In genomic region chr1:24619376-24619775, GRCh38 we compare ENCODE assay signal across 25 cellular contexts. TPM values are rescaled to one million over a fixed set of nuclear protein-coding genes. Genes with fewer than 3 reads are reported as not detected.
DNase-seq lines count a peak whose midpoint lies in the region; ATAC-seq and TF ChIP-seq lines count a peak whose summit lies in the region.
"Had no signal": no experiment of that assay in that cellular context is flagged by ENCODE, and none has a peak within 500 bp of the region (broad histone marks: within the 10 kb centered on the region; RNA-seq: fewer than 3 reads in every experiment).

No MANE protein-coding gene starts in this region.

- no peaks in the 10 kb centered on the region for H3K9me3 Mint-ChIP-seq in CD4-positive, alpha-beta T cell
- H3K9me3 Mint-ChIP-seq: activated B cell treated with CpG ODN at 0.5 μM for 24 hours; activated naive CD4-positive, alpha-beta T cell treated with anti-CD3 and anti-CD28 coated beads, Interleukin-2, amount 10 ng/mL, durations not matched to agents 7 days and 5 days; activated T-cell treated with anti-CD3 and anti-CD28 coated beads, Interleukin-2, amount 50 U/mL, for 4 hours; CD8-positive, alpha-beta memory T cell; effector memory CD8-positive, alpha-beta T cell had no signal

- no peaks in the 10 kb centered on the region for H3K9me3 ChIP-seq in CD4-positive, alpha-beta T cell (ENCODE audit: control insufficient read depth, low read length)
- H3K9me3 ChIP-seq: ascending aorta, esophagus squamous epithelium, right atrium auricular region had no signal

- POLR2A ChIA-PET in CD4-positive, alpha-beta T cell (lab: Charles Lee): no interaction called here

- CTCF ChIA-PET in CD4-positive, alpha-beta T cell (lab: Charles Lee): no interaction called here

- no peaks in the 10 kb centered on the region for H3K36me3 Mint-ChIP-seq in CD4-positive, alpha-beta T cell (ENCODE audit: low read depth)
- H3K36me3 Mint-ChIP-seq: activated naive CD4-positive, alpha-beta T cell treated with anti-CD3 and anti-CD28 coated beads, Interleukin-2, amount 10 ng/mL, durations not matched to agents 7 days and 5 days; CD8-positive, alpha-beta memory T cell had no signal

- H3K4me1 Mint-ChIP-seq in CD4-positive, alpha-beta T cell (ENCODE audit: low read depth): no peaks in the 10 kb centered on the region
- H3K4me1 Mint-ChIP-seq: activated B cell treated with CpG ODN at 0.5 μM for 24 hours; activated naive CD4-positive, alpha-beta T cell treated with anti-CD3 and anti-CD28 coated beads, Interleukin-2, amount 10 ng/mL, durations not matched to agents 7 days and 5 days; CD8-positive, alpha-beta memory T cell had no signal

- no peak overlapping the region for H3K27ac Mint-ChIP-seq in CD4-positive, alpha-beta T cell
- H3K27ac Mint-ChIP-seq: activated B cell treated with CpG ODN at 0.5 μM for 24 hours; activated naive CD4-positive, alpha-beta T cell treated with anti-CD3 and anti-CD28 coated beads, Interleukin-2, amount 10 ng/mL, durations not matched to agents 7 days and 5 days; CD8-positive, alpha-beta memory T cell; effector memory CD8-positive, alpha-beta T cell had no signal

- intact Hi-C loops in CD4-positive, alpha-beta T cell (cut with DNase I, micrococcal nuclease): no loop called here

- no peak for ATAC-seq in CD4-positive, alpha-beta T cell (ENCODE audit: poor library complexity)
- ATAC-seq in HG03175 (IDR thresholded peaks at IDR 0.05; ENCODE audit: unreplicated experiment): no peak
- no peak for ATAC-seq in activated CD4-positive, CD25-positive, alpha-beta regulatory T cell treated with anti-CD3 and anti-CD28 coated beads, Interleukin-2, amount 50 U/mL, for 24 hours
- ATAC-seq: activated T-cell treated with anti-CD3 and anti-CD28 coated beads, Interleukin-2, amount 50 U/mL, for 4 hours; effector memory CD8-positive, alpha-beta T cell; GM12878; left ventricle myocardium superior; SK-N-SH treated with all-trans-retinoic acid at 6 μM for 48 hours had no signal

- DNase-seq in NCI-H69 (lab: John Stamatoyannopoulos, UW): peak; percentile 43
- DNase-seq in caudate nucleus (lab: John Stamatoyannopoulos, UW): peak in 49 of 61 donors; percentile 5 to 69 (median 39)
- DNase-seq in midbrain (lab: John Stamatoyannopoulos, UW): peak; percentile 68
- peak; percentile 89 for DNase-seq in superior temporal gyrus (ENCODE audit: extremely low spot score)
- no peak for DNase-seq in CD4-positive, alpha-beta T cell
- DNase-seq: activated B cell treated with CpG ODN at 0.5 μM for 24 hours; activated naive CD4-positive, alpha-beta T cell treated with anti-CD3 and anti-CD28 coated beads, Interleukin-2, amount 10 ng/mL, durations not matched to agents 7 days and 5 days; activated T-cell treated with anti-CD3 and anti-CD28 coated beads, Interleukin-2, amount 50 U/mL, for 4 hours; CD8-positive, alpha-beta memory T cell; DMS53; effector memory CD8-positive, alpha-beta T cell; esophagus squamous epithelium; GF-D8; GOT3; left ventricle myocardium superior; NCI-H1930; stimulated activated CD4-positive, alpha-beta T cell treated with anti-CD3 and anti-CD28 coated beads, Interleukin-15, amount 100 ng/mL, for 24 hours; T-helper 9 cell had no signal

- TF ChIP-seq CTCF in CD4-positive, alpha-beta T cell (IDR thresholded peaks at IDR 0.05): no peak

- H3K27me3 Mint-ChIP-seq in CD4-positive, alpha-beta T cell: peaks cover 34% of the 10 kb centered on the region

- peak overlapping the region; percentile 89 for H3K27ac ChIP-seq in caudate nucleus (ENCODE audit: low read depth, low read length)
- H3K27ac ChIP-seq in CD4-positive, alpha-beta T cell (ENCODE audit: low read depth, low read length): no peak overlapping the region
- H3K27ac ChIP-seq: ascending aorta, esophagus squamous epithelium, KMS-11, right atrium auricular region had no signal

- H3K4me3 Mint-ChIP-seq in CD4-positive, alpha-beta T cell: no peak overlapping the region
- H3K4me3 Mint-ChIP-seq: activated B cell treated with CpG ODN at 0.5 μM for 24 hours; activated naive CD4-positive, alpha-beta T cell treated with anti-CD3 and anti-CD28 coated beads, Interleukin-2, amount 10 ng/mL, durations not matched to agents 7 days and 5 days; activated T-cell treated with anti-CD3 and anti-CD28 coated beads, Interleukin-2, amount 50 U/mL, for 4 hours; CD8-positive, alpha-beta memory T cell; effector memory CD8-positive, alpha-beta T cell had no signal

- H3K27me3 ChIP-seq in CD4-positive, alpha-beta T cell (ENCODE audit: control insufficient read depth, insufficient read depth, low read length): no peaks in the 10 kb centered on the region
- H3K27me3 ChIP-seq: ascending aorta, right atrium auricular region had no signal

RNA-seq across cellular contexts. Expression of gene SRRM1, which starts 23.7 kb away (rescaled TPM):
- 100 to 1,000 TPM; 338 to 360 TPM for total RNA-seq in CD4-positive, alpha-beta T cell

Comparison
In these comparisons a context has a peak if more than half of its experiments do, and no peak if none do; other contexts are left out.
1. DNase-seq: peak in NCI-H69 (single experiment), caudate nucleus (49 of 61), midbrain (single experiment) and superior temporal gyrus (single experiment); none in CD4-positive, alpha-beta T cell (0 of 10).